ENCODE assay signal across 28 cellular contexts in genomic region chr7:148260605-148261004, GRCh38.
DNase-seq lines count a peak whose midpoint lies in the region; ATAC-seq and TF ChIP-seq lines count a peak whose summit lies in the region.
"Had no signal": no experiment of that assay in that cellular context is flagged by ENCODE, and none has a peak within 500 bp of the region (broad histone marks: within the 10 kb centered on the region; RNA-seq: fewer than 3 reads in every experiment).

No MANE protein-coding gene starts in this region.

- H3K36me3 ChIP-seq in right atrium auricular region (no peaks in the 10 kb centered on the region), lower lobe of right lung (no peaks in the 10 kb centered on the region), smooth muscle cell (ENCODE audit: low read depth) (no peaks in the 10 kb centered on the region)
- H3K36me3 ChIP-seq: BLaER1 treated with 17β-estradiol and CSF1 and Interleukin-3, amounts not matched to agents 10 nM and 100 nM had no signal

- H4K20me1 ChIP-seq in smooth muscle cell (ENCODE audit: low read depth), result no peaks in the 10 kb centered on the region
- H4K20me1 ChIP-seq: BLaER1 treated with 17β-estradiol and CSF1 and Interleukin-3, amounts not matched to agents 10 nM and 100 nM had no signal

- H2AFZ ChIP-seq in smooth muscle cell (ENCODE audit: low read depth), result peak overlapping the region; percentile 90
- H2AFZ ChIP-seq: GM23248 had no signal

- H3K9me3 ChIP-seq in right atrium auricular region, result no peaks in the 10 kb centered on the region
- H3K9me3 ChIP-seq in lower lobe of right lung, result no peaks in the 10 kb centered on the region
- H3K9me3 ChIP-seq in smooth muscle cell (replicated peaks; ENCODE audit: low read depth), result no peaks in the 10 kb centered on the region
- H3K9me3 ChIP-seq: BLaER1 treated with 17β-estradiol and CSF1 and Interleukin-3, amounts not matched to agents 10 nM and 100 nM; Caco-2 had no signal

- no peaks in the 10 kb centered on the region for H3K36me3 Mint-ChIP-seq in T-helper 2 cell treated with Interferon-gamma antibody and Interleukin-4, amounts not matched to agents 5 μg/mL and 100 μg/mL, for 36 hours (ENCODE audit: low read depth)
- no peaks in the 10 kb centered on the region for H3K36me3 Mint-ChIP-seq in chondrocyte (ENCODE audit: low read depth)
- H3K36me3 Mint-ChIP-seq: activated CD4-positive, alpha-beta memory T cell treated with anti-CD3 and anti-CD28 coated beads for 36 hours; natural killer cell had no signal

- no peaks in the 10 kb centered on the region for H3K27me3 ChIP-seq in right atrium auricular region
- no peaks in the 10 kb centered on the region for H3K27me3 ChIP-seq in lower lobe of right lung (ENCODE audit: low read depth)
- no peaks in the 10 kb centered on the region for H3K27me3 ChIP-seq in smooth muscle cell (ENCODE audit: low read depth)
- H3K27me3 ChIP-seq: BLaER1 treated with 17β-estradiol and CSF1 and Interleukin-3, amounts not matched to agents 10 nM and 100 nM had no signal

- no peak overlapping the region for H3K27ac Mint-ChIP-seq in T-helper 2 cell treated with Interferon-gamma antibody and Interleukin-4, amounts not matched to agents 5 μg/mL and 100 μg/mL, for 36 hours
- no peak overlapping the region for H3K27ac Mint-ChIP-seq in chondrocyte (ENCODE audit: unreplicated experiment)
- H3K27ac Mint-ChIP-seq: activated CD4-positive, alpha-beta memory T cell treated with anti-CD3 and anti-CD28 coated beads for 36 hours; activated T-helper 1 cell treated with anti-CD3 and anti-CD28 coated beads, Interleukin-12 subunit alpha, Interleukin-12 subunit beta, Interleukin-2, Interleukin-4 antibody, amounts not matched to agents 30 ng/mL and 10 ng/mL and 1 ng/mL, durations not matched to agents 14 hours and 24 hours and 36 hours; natural killer cell had no signal

- no peak overlapping the region for H3K4me3 Mint-ChIP-seq in T-helper 2 cell treated with Interferon-gamma antibody and Interleukin-4, amounts not matched to agents 5 μg/mL and 100 μg/mL, for 36 hours
- no peak overlapping the region for H3K4me3 Mint-ChIP-seq in chondrocyte (ENCODE audit: unreplicated experiment)
- H3K4me3 Mint-ChIP-seq: activated CD4-positive, alpha-beta memory T cell treated with anti-CD3 and anti-CD28 coated beads for 36 hours; activated T-helper 1 cell treated with anti-CD3 and anti-CD28 coated beads, Interleukin-12 subunit alpha, Interleukin-12 subunit beta, Interleukin-2, Interleukin-4 antibody, amounts not matched to agents 30 ng/mL and 10 ng/mL and 1 ng/mL, durations not matched to agents 14 hours and 24 hours and 36 hours; central memory CD8-positive, alpha-beta T cell; natural killer cell had no signal

- H3K4me1 ChIP-seq in right atrium auricular region (peaks cover 0 to 8% of the 10 kb centered on the region in 2 donors), lower lobe of right lung (peaks cover 9% of the 10 kb centered on the region), smooth muscle cell (ENCODE audit: low read depth) (no peaks in the 10 kb centered on the region)

- 24% methylated on average over 5 of the region's 5 CpGs for WGBS in smooth muscle cell (ENCODE audit: low lambda C conversion rate)

- peaks cover 7% of the 10 kb centered on the region for H3K4me1 Mint-ChIP-seq in T-helper 2 cell treated with Interferon-gamma antibody and Interleukin-4, amounts not matched to agents 5 μg/mL and 100 μg/mL, for 36 hours (ENCODE audit: low read depth)
- peaks cover 7% of the 10 kb centered on the region for H3K4me1 Mint-ChIP-seq in chondrocyte (ENCODE audit: low read depth)

- no peaks in the 10 kb centered on the region for H3K79me2 ChIP-seq in smooth muscle cell (ENCODE audit: low read depth)

- no peak overlapping the region for H3K4me3 ChIP-seq in right atrium auricular region
- H3K4me3 ChIP-seq in lower lobe of right lung, result no peak overlapping the region
- no peak overlapping the region for H3K4me3 ChIP-seq in smooth muscle cell
- H3K4me3 ChIP-seq: BLaER1 treated with 17β-estradiol and CSF1 and Interleukin-3, amounts not matched to agents 10 nM and 100 nM; GM23248 had no signal

- H3K9me3 Mint-ChIP-seq in T-helper 2 cell treated with Interferon-gamma antibody and Interleukin-4, amounts not matched to agents 5 μg/mL and 100 μg/mL, for 36 hours, result no peaks in the 10 kb centered on the region
- no peaks in the 10 kb centered on the region for H3K9me3 Mint-ChIP-seq in chondrocyte (ENCODE audit: low read depth)
- H3K9me3 Mint-ChIP-seq: activated CD4-positive, alpha-beta memory T cell treated with anti-CD3 and anti-CD28 coated beads for 36 hours; activated T-helper 1 cell treated with anti-CD3 and anti-CD28 coated beads, Interleukin-12 subunit alpha, Interleukin-12 subunit beta, Interleukin-2, Interleukin-4 antibody, amounts not matched to agents 30 ng/mL and 10 ng/mL and 1 ng/mL, durations not matched to agents 14 hours and 24 hours and 36 hours; central memory CD8-positive, alpha-beta T cell; natural killer cell had no signal

- H3K9ac ChIP-seq in smooth muscle cell (ENCODE audit: low read depth), result no peak overlapping the region
- H3K9ac ChIP-seq: BLaER1 treated with 17β-estradiol and CSF1 and Interleukin-3, amounts not matched to agents 10 nM and 100 nM; GM23248 had no signal

- H3K27me3 Mint-ChIP-seq in T-helper 2 cell treated with Interferon-gamma antibody and Interleukin-4, amounts not matched to agents 5 μg/mL and 100 μg/mL, for 36 hours (ENCODE audit: low read depth), result peaks cover 5% of the 10 kb centered on the region
- H3K27me3 Mint-ChIP-seq in chondrocyte (ENCODE audit: low read depth), result peaks cover 8% of the 10 kb centered on the region

- TF ChIP-seq CTCF in right atrium auricular region (IDR thresholded peaks at IDR 0.05), result no peak
- no peak for TF ChIP-seq CTCF in lower lobe of right lung (IDR thresholded peaks at IDR 0.05)
- TF ChIP-seq CTCF in smooth muscle cell (IDR thresholded peaks at IDR 0.05; ENCODE audit: borderline replicate concordance, insufficient read depth, poor library complexity, severe bottlenecking), result no peak
- TF ChIP-seq CTCF in chondrocyte (IDR thresholded peaks at IDR 0.05), result no peak

- peak; percentile 84 for ATAC-seq in Right ventricle myocardium inferior
- peak; percentile 39 to 61 for ATAC-seq in lower lobe of right lung
- ATAC-seq: natural killer cell, Panc1 had no signal

- H3K4me2 ChIP-seq in smooth muscle cell, result peak overlapping the region; percentile 31
- H3K4me2 ChIP-seq: BLaER1 treated with 17β-estradiol and CSF1 and Interleukin-3, amounts not matched to agents 10 nM and 100 nM had no signal

- intact Hi-C loops in Right ventricle myocardium inferior (cut with DNase I), result loop anchor here (5.0 to 10.0 kb wide), 2 partner anchors 704 to 1013 kb away; no protein-coding TSS in a partner anchor
- intact Hi-C loops in lower lobe of right lung (cut with DNase I), result no loop called here

- H3K27ac ChIP-seq in right atrium auricular region, result no peak overlapping the region
- H3K27ac ChIP-seq in lower lobe of right lung, result no peak overlapping the region
- peak overlapping the region; percentile 28 for H3K27ac ChIP-seq in smooth muscle cell (ENCODE audit: low read depth)
- H3K27ac ChIP-seq: 22Rv1; BLaER1 treated with 17β-estradiol and CSF1 and Interleukin-3, amounts not matched to agents 10 nM and 100 nM; GM23248 had no signal

- no peak for DNase-seq in Right ventricle myocardium inferior (ENCODE audit: missing footprints)
- no peak for DNase-seq in right atrium auricular region (ENCODE audit: low spot score)
- no peak for DNase-seq in lower lobe of right lung
- no peak for DNase-seq in smooth muscle cell (lab: John Stamatoyannopoulos, UW; ENCODE audit: unreplicated experiment)
- DNase-seq in T-helper 2 cell treated with Interferon-gamma antibody and Interleukin-4, amounts not matched to agents 5 μg/mL and 100 μg/mL, for 36 hours (ENCODE audit: low spot score), result no peak
- DNase-seq in chondrocyte (ENCODE audit: low spot score), result no peak
- no peak for DNase-seq in GM03348 (ENCODE audit: low spot score)
- DNase-seq in NCI-H510A (lab: John Stamatoyannopoulos, UW), result no peak
- DNase-seq: activated CD4-positive, alpha-beta memory T cell treated with anti-CD3 and anti-CD28 coated beads for 36 hours; activated CD4-positive, alpha-beta T cell treated with anti-CD3 and anti-CD28 coated beads for 1 hour; activated CD8-positive, alpha-beta memory T cell treated with anti-CD3 and anti-CD28 coated beads, Interleukin-2, amount 50 U/mL, for 4 hours; activated naive CD4-positive, alpha-beta T cell treated with Interleukin-2 at 50 U/mL for 16 hours; Caco-2; DMS79; GM23248; IMR-90; MV-4-11; natural killer cell; NCI-H146; NCI-H345; SHP77 treated with DMSO at 0.1 percent for 48 hours; small intestine; stimulated activated naive CD4-positive, alpha-beta T cell treated with Interleukin-2 at 50 U/mL for 16 hours had no signal

- no peaks in the 10 kb centered on the region for H3F3A ChIP-seq in smooth muscle cell (ENCODE audit: low read depth)
